1 cellular context compared by ENCODE assay signal in genomic region chr6:98834060-98835031, GRCh38.
TF ChIP-seq lines count a peak whose summit lies in the region.

POU3F2 (plus strand) TSS chr6:98834574; CDS start chr6:98834874, 300 bp downstream.

TF ChIP-seq in HepG2, 621 proteins besides CTCF, POLR2A, EP300 and RAD21 (continued from another document):
- TF ChIP-seq HBP1 (CRISPR knock-in tag; IDR thresholded peaks at IDR 0.05; ENCODE audit: low read depth) (no peak), REST (IDR thresholded peaks at IDR 0.05; ENCODE audit: borderline replicate concordance in 1 of 2, low read depth in 1 of 2, low read length in 2 of 2) (no peak), EED (CRISPR knock-in tag; IDR thresholded peaks at IDR 0.05) (no peak), ZNF777 (CRISPR knock-in tag; IDR thresholded peaks at IDR 0.05) (peak; percentile 88), ZSCAN29 (CRISPR knock-in tag; conservative IDR thresholded peaks at IDR 0.05) (no peak), ZNF749 (CRISPR knock-in tag; IDR thresholded peaks at IDR 0.05; ENCODE audit: borderline replicate concordance) (no peak), ZBTB8A (CRISPR knock-in tag; IDR thresholded peaks at IDR 0.05; ENCODE audit: borderline replicate concordance, low read depth) (no peak), TEAD3 (CRISPR knock-in tag; optimal IDR thresholded peaks at IDR 0.05; ENCODE audit: borderline replicate concordance) (no peak), BHLHE40 (IDR thresholded peaks at IDR 0.05; ENCODE audit: low read length) (0 out of 2 replicates have a peak, but pooled peaks have one; percentile 17), ZNF800 (CRISPR knock-in tag; IDR thresholded peaks at IDR 0.05) (0 out of 2 replicates have a peak, but pooled peaks have one; percentile 51), GABPB1 (CRISPR knock-in tag; IDR thresholded peaks at IDR 0.05) (peak; percentile 41; the same call in 1 of the 2 replicates), RFXAP (CRISPR knock-in tag; IDR thresholded peaks at IDR 0.05; ENCODE audit: borderline replicate concordance) (0 out of 2 replicates have a peak, but pooled peaks have one; percentile 46), ZSCAN21 (CRISPR knock-in tag; IDR thresholded peaks at IDR 0.05; ENCODE audit: borderline replicate concordance) (peak; percentile 39; the same call in 1 of the 2 replicates), NFYB (CRISPR knock-in tag; IDR thresholded peaks at IDR 0.05) (peak; percentile 56; the same call in 1 of the 2 replicates), ZNF251 (CRISPR knock-in tag; IDR thresholded peaks at IDR 0.05) (no peak), IRF9 (CRISPR knock-in tag; IDR thresholded peaks at IDR 0.05; ENCODE audit: borderline replicate concordance) (no peak), ZFP91 (CRISPR knock-in tag; IDR thresholded peaks at IDR 0.05; ENCODE audit: borderline replicate concordance) (peak; percentile 66; the same call in 1 of the 2 replicates), ATF2 (CRISPR knock-in tag; IDR thresholded peaks at IDR 0.05) (no peak), ZBTB46 (CRISPR knock-in tag; IDR thresholded peaks at IDR 0.05; ENCODE audit: borderline replicate concordance) (no peak), RFX5 (IDR thresholded peaks at IDR 0.05; ENCODE audit: low read depth, low read length) (peak; percentile 91), ZNF263 (CRISPR knock-in tag; IDR thresholded peaks at IDR 0.05) (peak; percentile 82; the same call in 1 of the 2 replicates), TOPORS (CRISPR knock-in tag; IDR thresholded peaks at IDR 0.05) (no peak), HOXA5 (CRISPR knock-in tag; IDR thresholded peaks at IDR 0.05) (no peak)
